21 cellular contexts compared by ENCODE assay signal in genomic region chr12:66050610-66051009, GRCh38.
DNase-seq lines count a peak whose midpoint lies in the region; ATAC-seq and TF ChIP-seq lines count a peak whose summit lies in the region.
"Had no signal": no experiment of that assay in that cellular context is flagged by ENCODE, and none has a peak within 500 bp of the region (broad histone marks: within the 10 kb centered on the region; RNA-seq: fewer than 3 reads in every experiment).

No MANE protein-coding gene starts in this region.

- no peaks in the 10 kb centered on the region for H3K9me2 ChIP-seq in SK-N-SH

- H3K4me3 Mint-ChIP-seq in activated naive CD4-positive, alpha-beta T cell treated with anti-CD3 and anti-CD28 coated beads, Interleukin-2, amount 10 ng/mL, durations not matched to agents 7 days and 5 days: no peak overlapping the region
- H3K4me3 Mint-ChIP-seq: mesothelial cell of epicardium; natural killer cell; stimulated activated effector memory CD8-positive, alpha-beta T cell treated with anti-CD3 and anti-CD28 coated beads, Interleukin-12 subunit alpha, Interleukin-12 subunit beta, amount 100 ng/mL, for 72 hours; T-helper 2 cell treated with Interferon-gamma antibody and Interleukin-4, amounts not matched to agents 5 μg/mL and 100 μg/mL, for 36 hours had no signal

- peak; percentile 68 for ATAC-seq in GM18508 (IDR thresholded peaks at IDR 0.05; ENCODE audit: insufficient read depth, unreplicated experiment)
- ATAC-seq in GM19324 (IDR thresholded peaks at IDR 0.05; ENCODE audit: low FRiP score, unreplicated experiment): peak; percentile 52
- peak; percentile 42 for ATAC-seq in HG02763 (IDR thresholded peaks at IDR 0.05; ENCODE audit: unreplicated experiment)
- peak; percentile 31 for ATAC-seq in HG03342 (IDR thresholded peaks at IDR 0.05; ENCODE audit: unreplicated experiment)
- ATAC-seq: natural killer cell; stimulated activated effector memory CD8-positive, alpha-beta T cell treated with anti-CD3 and anti-CD28 coated beads, Interleukin-12 subunit alpha, Interleukin-12 subunit beta, amount 100 ng/mL, for 72 hours had no signal

- CTCF ChIA-PET in SK-N-SH (lab: Yijun Ruan, JAX): no interaction called here
- CTCF ChIA-PET in activated naive CD4-positive, alpha-beta T cell treated with anti-CD3 and anti-CD28 coated beads, Interleukin-2, amount 10 ng/mL, durations not matched to agents 7 days and 5 days (lab: Charles Lee): interaction anchor here (1.0 kb wide), 1 partner anchor 34 kb away, joined by 3 read pairs; no protein-coding TSS in a partner anchor

- H3F3A ChIP-seq in SK-N-SH (replicated peaks; ENCODE audit: insufficient read depth): peaks cover 19% of the 10 kb centered on the region

- no peak for DNase-seq in GM10266 (ENCODE audit: extremely low spot score)
- no peak for DNase-seq in hypothalamus (lab: John Stamatoyannopoulos, UW)
- DNase-seq in SK-N-SH: no peak
- DNase-seq in activated naive CD4-positive, alpha-beta T cell treated with anti-CD3 and anti-CD28 coated beads, Interleukin-2, amount 10 ng/mL, durations not matched to agents 7 days and 5 days: no peak
- DNase-seq: activated CD4-positive, alpha-beta T cell treated with anti-CD3 and anti-CD28 coated beads, Interleukin-2, amount 50 U/mL, for 4 hours; dermis blood vessel endothelial cell; IMR-90; left ventricle myocardium inferior; natural killer cell; NCI-H1417 treated with DMSO at 0.1 percent for 48 hours; NCI-H510A; ovary; RPMI8226 had no signal

- no peak overlapping the region for H3K4me3 ChIP-seq in SK-N-SH (ENCODE audit: low read depth in 2 of 2, low read length in 1 of 2)
- H3K4me3 ChIP-seq: BLaER1 treated with 17β-estradiol and CSF1 and Interleukin-3, amounts not matched to agents 10 nM and 100 nM; left ventricle myocardium inferior; ovary had no signal

- H3K79me2 ChIP-seq in SK-N-SH (ENCODE audit: insufficient read depth): no peaks in the 10 kb centered on the region

- no peaks in the 10 kb centered on the region for H3K9me3 ChIP-seq in SK-N-SH
- H3K9me3 ChIP-seq: BLaER1 treated with 17β-estradiol and CSF1 and Interleukin-3, amounts not matched to agents 10 nM and 100 nM; left ventricle myocardium inferior; ovary had no signal

- no peak overlapping the region for H2AFZ ChIP-seq in SK-N-SH (ENCODE audit: low read depth)

- peak overlapping the region in 1 of 2 experiments; percentile 87; a peak in 2 of 4 replicates for H3K27ac ChIP-seq in SK-N-SH (ENCODE audit: low read depth in 2 of 2, low read length in 1 of 2)
- H3K27ac ChIP-seq: BLaER1 treated with 17β-estradiol and CSF1 and Interleukin-3, amounts not matched to agents 10 nM and 100 nM; left ventricle myocardium inferior; ovary had no signal

- no peak for TF ChIP-seq EP300 in SK-N-SH (IDR thresholded peaks at IDR 0.05; ENCODE audit: borderline replicate concordance in 1 of 2, low read depth in 1 of 2, low read length in 1 of 2)

- no peak overlapping the region for H3K9ac ChIP-seq in SK-N-SH
- H3K9ac ChIP-seq: BLaER1 treated with 17β-estradiol and CSF1 and Interleukin-3, amounts not matched to agents 10 nM and 100 nM had no signal

- TF ChIP-seq CTCF in GM10266 (IDR thresholded peaks at IDR 0.05; ENCODE audit: control insufficient read depth, insufficient read depth, low read depth, missing control alignments) (no peak), SK-N-SH (IDR thresholded peaks at IDR 0.05) (no peak)

- no peaks in the 10 kb centered on the region for H4K20me1 ChIP-seq in SK-N-SH (ENCODE audit: insufficient read depth)
- H4K20me1 ChIP-seq: BLaER1 treated with 17β-estradiol and CSF1 and Interleukin-3, amounts not matched to agents 10 nM and 100 nM had no signal

- peaks cover 0 to 11% of the 10 kb centered on the region in 2 experiments; a peak in 2 of 4 replicates for H3K4me1 ChIP-seq in SK-N-SH (ENCODE audit: control insufficient read depth in 1 of 2, insufficient read depth in 2 of 2, low read depth in 1 of 2, low read length in 1 of 2)
- H3K4me1 ChIP-seq: left ventricle myocardium inferior had no signal

- WGBS in SK-N-SH (ENCODE audit: low lambda C conversion rate): 25% methylated on average over 1 of the region's 1 CpG

- TF ChIP-seq RAD21 in SK-N-SH (IDR thresholded peaks at IDR 0.05; ENCODE audit: low read length): no peak

- H3K4me2 ChIP-seq in SK-N-SH: no peak overlapping the region
- H3K4me2 ChIP-seq: BLaER1 treated with 17β-estradiol and CSF1 and Interleukin-3, amounts not matched to agents 10 nM and 100 nM had no signal

- no peaks in the 10 kb centered on the region for H3K36me3 ChIP-seq in SK-N-SH (replicated peaks in 1 of 2; ENCODE audit: control insufficient read depth in 1 of 2, insufficient read depth in 2 of 2, low read length in 1 of 2)
- H3K36me3 ChIP-seq: BLaER1 treated with 17β-estradiol and CSF1 and Interleukin-3, amounts not matched to agents 10 nM and 100 nM; left ventricle myocardium inferior; ovary had no signal

- no peak overlapping the region for H3K27ac Mint-ChIP-seq in activated naive CD4-positive, alpha-beta T cell treated with anti-CD3 and anti-CD28 coated beads, Interleukin-2, amount 10 ng/mL, durations not matched to agents 7 days and 5 days
- H3K27ac Mint-ChIP-seq: mesothelial cell of epicardium; natural killer cell; stimulated activated effector memory CD8-positive, alpha-beta T cell treated with anti-CD3 and anti-CD28 coated beads, Interleukin-12 subunit alpha, Interleukin-12 subunit beta, amount 100 ng/mL, for 72 hours; T-helper 2 cell treated with Interferon-gamma antibody and Interleukin-4, amounts not matched to agents 5 μg/mL and 100 μg/mL, for 36 hours had no signal

- no peaks in the 10 kb centered on the region for H3K9me3 Mint-ChIP-seq in activated naive CD4-positive, alpha-beta T cell treated with anti-CD3 and anti-CD28 coated beads, Interleukin-2, amount 10 ng/mL, durations not matched to agents 7 days and 5 days
- H3K9me3 Mint-ChIP-seq: mesothelial cell of epicardium; natural killer cell; stimulated activated effector memory CD8-positive, alpha-beta T cell treated with anti-CD3 and anti-CD28 coated beads, Interleukin-12 subunit alpha, Interleukin-12 subunit beta, amount 100 ng/mL, for 72 hours; T-helper 2 cell treated with Interferon-gamma antibody and Interleukin-4, amounts not matched to agents 5 μg/mL and 100 μg/mL, for 36 hours had no signal

- no peaks in the 10 kb centered on the region for H3K36me3 Mint-ChIP-seq in activated naive CD4-positive, alpha-beta T cell treated with anti-CD3 and anti-CD28 coated beads, Interleukin-2, amount 10 ng/mL, durations not matched to agents 7 days and 5 days
- H3K36me3 Mint-ChIP-seq: mesothelial cell of epicardium; natural killer cell; stimulated activated effector memory CD8-positive, alpha-beta T cell treated with anti-CD3 and anti-CD28 coated beads, Interleukin-12 subunit alpha, Interleukin-12 subunit beta, amount 100 ng/mL, for 72 hours had no signal

- no peaks in the 10 kb centered on the region; the same call in 1 of the 2 replicates for H3K27me3 ChIP-seq in SK-N-SH (ENCODE audit: insufficient read depth)
- H3K27me3 ChIP-seq: BLaER1 treated with 17β-estradiol and CSF1 and Interleukin-3, amounts not matched to agents 10 nM and 100 nM; ovary had no signal

- no peaks in the 10 kb centered on the region for H3K4me1 Mint-ChIP-seq in activated naive CD4-positive, alpha-beta T cell treated with anti-CD3 and anti-CD28 coated beads, Interleukin-2, amount 10 ng/mL, durations not matched to agents 7 days and 5 days
- H3K4me1 Mint-ChIP-seq: natural killer cell; stimulated activated effector memory CD8-positive, alpha-beta T cell treated with anti-CD3 and anti-CD28 coated beads, Interleukin-12 subunit alpha, Interleukin-12 subunit beta, amount 100 ng/mL, for 72 hours had no signal

- POLR2A ChIA-PET in SK-N-SH (lab: Yijun Ruan, JAX): no interaction called here

- H3K27me3 Mint-ChIP-seq in activated naive CD4-positive, alpha-beta T cell treated with anti-CD3 and anti-CD28 coated beads, Interleukin-2, amount 10 ng/mL, durations not matched to agents 7 days and 5 days: peaks cover 3% of the 10 kb centered on the region

TF ChIP-seq in SK-N-SH, 30 proteins besides CTCF, POLR2A, EP300 and RAD21:
- no peak for TF ChIP-seq IRF3 (IDR thresholded peaks at IDR 0.05; ENCODE audit: low read depth, low read length)
- TF ChIP-seq NRF1 (IDR thresholded peaks at IDR 0.05; ENCODE audit: low read depth, low read length): no peak
- TF ChIP-seq ELF1 (IDR thresholded peaks at IDR 0.05): no peak
- TF ChIP-seq GABPA (IDR thresholded peaks at IDR 0.05; ENCODE audit: low read depth): no peak
- TF ChIP-seq POLR2AphosphoS5 (IDR thresholded peaks at IDR 0.05; ENCODE audit: low read depth, low read length): no peak
- TF ChIP-seq GATA2 (CRISPR knock-in tag; IDR thresholded peaks at IDR 0.05): no peak
